17 cellular contexts compared by ENCODE assay signal in the genomic region with DNA sequence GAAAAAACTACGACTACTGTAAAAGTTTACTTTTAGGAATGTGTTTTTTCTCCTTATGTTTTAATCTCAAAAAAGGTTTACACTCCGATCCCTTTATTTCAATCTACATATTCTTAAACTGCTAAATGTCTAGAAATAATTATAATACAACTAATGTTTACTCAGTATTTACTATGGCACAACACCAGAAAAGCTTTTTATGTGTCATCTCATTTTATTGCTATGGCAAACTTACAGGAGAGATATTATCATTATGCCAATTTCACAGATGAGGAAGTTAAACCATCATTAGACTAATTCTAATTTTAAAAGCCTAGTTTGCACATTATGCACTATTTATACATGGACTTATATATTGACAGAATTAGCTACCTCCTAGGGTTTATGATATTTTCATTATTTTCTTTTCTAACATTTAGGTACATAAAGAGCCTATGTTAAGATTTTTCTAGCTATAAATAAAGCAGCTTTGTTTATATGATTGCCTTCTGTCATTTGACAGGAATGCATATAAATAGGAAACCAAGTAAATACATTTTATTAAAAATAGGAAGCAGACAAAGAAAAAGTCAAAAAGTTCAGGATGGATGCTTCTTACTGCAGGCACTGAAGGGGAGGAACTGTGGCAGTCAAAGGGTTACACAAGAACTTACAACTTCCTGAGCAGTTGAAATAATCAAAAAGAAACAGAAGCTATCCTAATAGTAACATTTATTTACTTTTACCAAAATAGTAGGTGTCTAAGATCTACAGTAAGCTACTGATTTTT.
DNase-seq lines count a peak whose midpoint lies in the region; ATAC-seq, FAIRE-seq and TF ChIP-seq lines count a peak whose summit lies in the region.
"Had no signal": no experiment of that assay in that cellular context is flagged by ENCODE, and none has a peak within 500 bp of the region (broad histone marks: within the 10 kb centered on the region; RNA-seq: fewer than 3 reads in every experiment).

No MANE protein-coding gene starts in this region.

- no peaks in the 10 kb centered on the region for H3K36me3 ChIP-seq in RWPE2 (ENCODE audit: low read depth)
- H3K36me3 ChIP-seq in endothelial cell of umbilical vein (ENCODE audit: control insufficient read depth in 2 of 2, extremely low read depth in 1 of 2, insufficient read depth in 2 of 2, low read length in 2 of 2) = no peaks in the 10 kb centered on the region
- H3K36me3 ChIP-seq in sigmoid colon = no peaks in the 10 kb centered on the region
- H3K36me3 ChIP-seq in uterus = no peaks in the 10 kb centered on the region
- H3K36me3 ChIP-seq: HAP-1, SJCRH30 had no signal

- 77 to 84% methylated on average over 2 of the region's 2 CpGs for WGBS in sigmoid colon, 2 donors

- H3K79me2 ChIP-seq in endothelial cell of umbilical vein (ENCODE audit: control insufficient read depth, insufficient read depth, low read length) = no peaks in the 10 kb centered on the region

- no peak for TF ChIP-seq EP300 in sigmoid colon (IDR thresholded peaks at IDR 0.05)

- intact Hi-C loops in endothelial cell of umbilical vein (cut with micrococcal nuclease) (no loop called here), left colon (cut with DNase I, micrococcal nuclease) (no loop called here), sigmoid colon (cut with DNase I) (no loop called here), uterus (cut with DNase I; ENCODE audit: low total_unique reads) (no loop called here)

- no peak overlapping the region for H3K9ac ChIP-seq in endothelial cell of umbilical vein (replicated peaks; ENCODE audit: extremely low read depth, insufficient read depth, low read length)

- H3K9me1 ChIP-seq in endothelial cell of umbilical vein (replicated peaks; ENCODE audit: control insufficient read depth, extremely low read depth, insufficient read depth, low read length) = no peaks in the 10 kb centered on the region

- peak overlapping the region; percentile 47 for H3K4me2 ChIP-seq in endothelial cell of umbilical vein (ENCODE audit: insufficient read depth, low read length)

- no peak overlapping the region for H3K4me3 ChIP-seq in RWPE2 (ENCODE audit: severe bottlenecking)
- no peak overlapping the region for H3K4me3 ChIP-seq in endothelial cell of umbilical vein (replicated peaks in 1 of 3; ENCODE audit: insufficient read depth in 1 of 3, low read depth in 1 of 3, low read length in 3 of 3)
- H3K4me3 ChIP-seq in sigmoid colon = no peak overlapping the region
- H3K4me3 ChIP-seq in uterus = no peak overlapping the region
- H3K4me3 ChIP-seq: HAP-1, SJCRH30 had no signal

- TF ChIP-seq CTCF in 22Rv1 (IDR thresholded peaks at IDR 0.05) (no peak), RWPE2 (IDR thresholded peaks at IDR 0.05; ENCODE audit: poor library complexity, severe bottlenecking) (no peak), endothelial cell of umbilical vein (IDR thresholded peaks at IDR 0.05; ENCODE audit: extremely low read depth in 1 of 2, insufficient read depth in 1 of 2, low read depth in 1 of 2, low read length in 2 of 2) (no peak), sigmoid colon (IDR thresholded peaks at IDR 0.05) (no peak), uterus (IDR thresholded peaks at IDR 0.05) (no peak)

- H3K27me3 ChIP-seq in RWPE2 (ENCODE audit: insufficient read depth, poor library complexity, severe bottlenecking) (no peaks in the 10 kb centered on the region), endothelial cell of umbilical vein (ENCODE audit: control insufficient read depth in 2 of 2, insufficient read depth in 2 of 2, low read length in 2 of 2) (no peaks in the 10 kb centered on the region), sigmoid colon (no peaks in the 10 kb centered on the region), uterus (no peaks in the 10 kb centered on the region)
- H3K27me3 ChIP-seq: SJCRH30 had no signal

- peak overlapping the region; percentile 29 for H2AFZ ChIP-seq in endothelial cell of umbilical vein (ENCODE audit: low read depth, low read length)

- H4K20me1 ChIP-seq in endothelial cell of umbilical vein (replicated peaks; ENCODE audit: control insufficient read depth, extremely low read depth, insufficient read depth, low read length) = no peaks in the 10 kb centered on the region

- no peak for TF ChIP-seq POLR2A in endothelial cell of umbilical vein (IDR thresholded peaks at IDR 0.05; ENCODE audit: low read depth, low read length)
- TF ChIP-seq POLR2A in sigmoid colon (IDR thresholded peaks at IDR 0.05) = no peak
- no peak for TF ChIP-seq POLR2A in uterus (IDR thresholded peaks at IDR 0.05)

- POLR2A ChIA-PET in endothelial cell of umbilical vein (lab: Charles Lee) = no interaction called here

- peak; percentile 29 for DNase-seq in HT-29 (ENCODE audit: low spot score)
- DNase-seq in RWPE2 (ENCODE audit: low spot score) = no peak
- DNase-seq in endothelial cell of umbilical vein (ENCODE audit: low read depth, low spot score) = peak; percentile 20
- DNase-seq in left colon = no peak
- DNase-seq in ecto neural progenitor cell (ENCODE audit: low spot score) = no peak
- DNase-seq in sigmoid colon = no peak
- DNase-seq in uterus = no peak
- DNase-seq: NCI-H146; NCI-H2107; NCI-H2227 treated with DMSO at 0.1 percent for 48 hours; NCI-H526 treated with DMSO at 0.1 percent for 48 hours; NK-92 treated with Interleukin-12 subunit alpha and Interleukin-12 subunit beta, amount 100 ng/mL, for 24 hours; SJCRH30 had no signal

- dilution Hi-C loops in endothelial cell of umbilical vein (cut with MboI; ENCODE audit: extremely low pct_ligation_motif_present, low sequenced_read_pairs) = no loop called here

- FAIRE-seq in endothelial cell of umbilical vein (lab: Jason Lieb, UNC) = no peak
- FAIRE-seq: HTR-8/SVneo had no signal

- peaks cover 2% of the 10 kb centered on the region for H3K9me3 ChIP-seq in RWPE2 (ENCODE audit: severe bottlenecking)
- H3K9me3 ChIP-seq in endothelial cell of umbilical vein (replicated peaks; ENCODE audit: control insufficient read depth, insufficient read depth, low read length) = no peaks in the 10 kb centered on the region
- H3K9me3 ChIP-seq in sigmoid colon = no peaks in the 10 kb centered on the region
- no peaks in the 10 kb centered on the region for H3K9me3 ChIP-seq in uterus
- H3K9me3 ChIP-seq: HAP-1, SJCRH30 had no signal

- CTCF ChIA-PET in endothelial cell of umbilical vein (lab: Charles Lee) = interaction anchor here (1.2 to 1.7 kb wide), 3 partner anchors 9 to 83 kb away, joined by 3 to 6 read pairs (median 3); no protein-coding TSS in a partner anchor

- BruUV-seq in endothelial cell of umbilical vein (replicated peaks; lab: Mats Ljungman, UMichigan) = no TSS peak

- H3K4me1 ChIP-seq in RWPE2 (ENCODE audit: insufficient read depth, poor library complexity, severe bottlenecking) (peaks cover 9% of the 10 kb centered on the region), endothelial cell of umbilical vein (ENCODE audit: control insufficient read depth, extremely low read depth, insufficient read depth, low read length) (peaks cover 9% of the 10 kb centered on the region), sigmoid colon (no peaks in the 10 kb centered on the region), uterus (no peaks in the 10 kb centered on the region)
- H3K4me1 ChIP-seq: HAP-1, SJCRH30 had no signal

- ATAC-seq in RWPE2 (ENCODE audit: low read depth) (peak; percentile 23; the same call in 1 of the 3 replicates), left colon (no peak)

- H3K27ac ChIP-seq in 22Rv1 (peak overlapping the region; percentile 60), RWPE2 (ENCODE audit: poor library complexity, severe bottlenecking) (no peak overlapping the region), endothelial cell of umbilical vein (ENCODE audit: insufficient read depth, low read depth, low read length) (peak overlapping the region; percentile 29), sigmoid colon (no peak overlapping the region), uterus (no peak overlapping the region)
- H3K27ac ChIP-seq: RWPE1, SJCRH30 had no signal

TF ChIP-seq in endothelial cell of umbilical vein, 7 proteins besides CTCF, POLR2A, EP300 and RAD21:
- TF ChIP-seq GATA2 (IDR thresholded peaks at IDR 0.05; ENCODE audit: insufficient read depth, insufficient read length, low read depth, low read length) (peak; percentile 59), EZH2 (IDR thresholded peaks at IDR 0.05; ENCODE audit: borderline replicate concordance, low read depth, low read length, severe bottlenecking) (no peak)
TF ChIP-seq in endothelial cell of umbilical vein: peak in this region for 1.

Comparison
In these comparisons a context has a peak if more than half of its experiments do, and no peak if none do; other contexts are left out.
1. H3K27ac ChIP-seq: peak in 22Rv1 (single experiment) and endothelial cell of umbilical vein (single experiment); none in RWPE2 (single experiment), sigmoid colon (0 of 4) and uterus (0 of 2).
2. DNase-seq: peak in HT-29 (single experiment) and endothelial cell of umbilical vein (single experiment); none in RWPE2 (single experiment), left colon (0 of 2), ecto neural progenitor cell (single experiment), sigmoid colon (single experiment) and uterus (0 of 2).